ENCODE assay signal across 8 cellular contexts in genomic region chr22:28799834-28800307, GRCh38. TPM values are rescaled to one million over a fixed set of nuclear protein-coding genes. Genes with fewer than 3 reads are reported as not detected.
DNase-seq lines count a peak whose midpoint lies in the region; ATAC-seq and TF ChIP-seq lines count a peak whose summit lies in the region.

No MANE protein-coding gene starts in this region.

- peaks cover 24% of the 10 kb centered on the region for H3K36me3 ChIP-seq in ACC112 (ENCODE audit: insufficient read depth, low read length)
- H3K36me3 ChIP-seq in SJSA1: peaks cover 40% of the 10 kb centered on the region

- no peaks in the 10 kb centered on the region for H3K9me3 ChIP-seq in SJSA1 (replicated peaks)

- H3K27ac ChIP-seq in ACC112 (ENCODE audit: low read depth, low read length) (peak overlapping the region; percentile 95), SJSA1 (peak overlapping the region; percentile 96), coronary artery (peak overlapping the region; percentile 94 to 100)

- no peak overlapping the region for H2AFZ ChIP-seq in ACC112 (ENCODE audit: low read length, unreplicated experiment)

- ATAC-seq in GM18502 (IDR thresholded peaks at IDR 0.05; ENCODE audit: poor library complexity, unreplicated experiment) (peak; percentile 34), HG03095 (IDR thresholded peaks at IDR 0.05; ENCODE audit: unreplicated experiment) (peak; percentile 25)

- no peak for TF ChIP-seq CTCF in coronary artery (IDR thresholded peaks at IDR 0.05)

- DNase-seq in SJSA1 (ENCODE audit: low read depth in 1 of 2, low spot score in 2 of 2) (peak; percentile 64 to 72), coronary artery (ENCODE audit: low spot score) (peak; percentile 83), left kidney (ENCODE audit: low read depth, low spot score) (peak; percentile 81), GM19240 (ENCODE audit: insufficient read length, low spot score) (no peak)
- DNase-seq in stimulated activated CD4-positive, alpha-beta T cell treated with anti-CD3 and anti-CD28 coated beads, Interleukin-2, amount 100 ng/mL, for 24 hours: peak; percentile 47 to 51

- H3K27me3 ChIP-seq in ACC112 (ENCODE audit: insufficient read depth, low read length) (no peaks in the 10 kb centered on the region), SJSA1 (replicated peaks) (no peaks in the 10 kb centered on the region)

- H3K4me3 ChIP-seq in ACC112 (ENCODE audit: low read depth, low read length) (peak overlapping the region; percentile 78), SJSA1 (peak overlapping the region; percentile 82), coronary artery (peak overlapping the region; percentile 97)

- peaks cover 18% of the 10 kb centered on the region for H3K4me1 ChIP-seq in ACC112 (ENCODE audit: control insufficient read depth, insufficient read depth, low read length, unreplicated experiment)
- no peaks in the 10 kb centered on the region; the same call in 1 of the 2 replicates for H3K4me1 ChIP-seq in SJSA1 (replicated peaks)

- H3K79me2 ChIP-seq in ACC112 (ENCODE audit: control insufficient read depth, insufficient read depth, low read length, unreplicated experiment): peaks cover 57% of the 10 kb centered on the region

RNA-seq across cellular contexts. Expression of gene XBP1, which starts 0.5 kb away (rescaled TPM):
- total RNA-seq in SJSA1 (2014; rRNA removed; shearing (Covaris generic)): 128 and 143 TPM in 2 replicates

RNA-seq across cellular contexts. Expression of gene CCDC117, which starts 27.4 kb away (rescaled TPM):
- total RNA-seq in SJSA1 (2014; rRNA removed; shearing (Covaris generic)): 56.9 and 60.0 TPM in 2 replicates

RNA-seq across cellular contexts. Expression of gene HSCB, which starts 58.0 kb away (rescaled TPM):
- 22.3 and 22.7 TPM in 2 replicates for total RNA-seq in SJSA1 (2014; rRNA removed; shearing (Covaris generic))

RNA-seq across cellular contexts. Expression of gene CHEK2, which starts 58.3 kb away (rescaled TPM):
- 26.0 and 33.1 TPM in 2 replicates for total RNA-seq in SJSA1 (2014; rRNA removed; shearing (Covaris generic))
